1 cellular context compared by ENCODE assay signal in genomic region chr1:244393604-244394176, GRCh38.
A peak's percentile ranks its signal among the peaks of the same experiment; 100 is the strongest.
TF ChIP-seq lines count a peak whose summit lies in the region.

No MANE protein-coding gene starts in this region.

TF ChIP-seq in K562, 482 proteins besides CTCF, POLR2A, EP300 and RAD21 (continued from another document):
- TF ChIP-seq, protein P1, sequence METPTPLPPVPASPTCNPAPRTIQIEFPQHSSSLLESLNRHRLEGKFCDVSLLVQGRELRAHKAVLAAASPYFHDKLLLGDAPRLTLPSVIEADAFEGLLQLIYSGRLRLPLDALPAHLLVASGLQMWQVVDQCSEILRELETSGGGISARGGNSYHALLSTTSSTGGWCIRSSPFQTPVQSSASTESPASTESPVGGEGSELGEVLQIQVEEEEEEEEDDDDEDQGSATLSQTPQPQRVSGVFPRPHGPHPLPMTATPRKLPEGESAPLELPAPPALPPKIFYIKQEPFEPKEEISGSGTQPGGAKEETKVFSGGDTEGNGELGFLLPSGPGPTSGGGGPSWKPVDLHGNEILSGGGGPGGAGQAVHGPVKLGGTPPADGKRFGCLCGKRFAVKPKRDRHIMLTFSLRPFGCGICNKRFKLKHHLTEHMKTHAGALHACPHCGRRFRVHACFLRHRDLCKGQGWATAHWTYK (CRISPR knock-in tag; IDR thresholded peaks at IDR 0.05) = peak; percentile 90
- TF ChIP-seq TARDBP (IDR thresholded peaks at IDR 0.05) (no peak), BRF1 (IDR thresholded peaks at IDR 0.05; ENCODE audit: borderline replicate concordance, extremely low read depth, insufficient read length) (no peak), NEUROD1 (IDR thresholded peaks at IDR 0.05; ENCODE audit: borderline replicate concordance, low read depth, low read length, partially characterized antibody) (no peak), SMAD2 (IDR thresholded peaks at IDR 0.05; ENCODE audit: low read depth, low read length) (no peak), ZNF274 (IDR thresholded peaks at IDR 0.05; ENCODE audit: borderline replicate concordance, low read depth, low read length) (no peak), STAG1 (CRISPR knock-in tag; IDR thresholded peaks at IDR 0.05; ENCODE audit: borderline replicate concordance) (no peak), ZBTB11 (CRISPR knock-in tag; IDR thresholded peaks at IDR 0.05) (peak in 1 of 3 experiments; percentile 19; a peak in 2 of 6 replicates), ETV5 (CRISPR knock-in tag; IDR thresholded peaks at IDR 0.05; ENCODE audit: low read depth) (peak; percentile 62), ZNF778 (CRISPR knock-in tag; IDR thresholded peaks at IDR 0.05) (no peak), SMARCA4 (IDR thresholded peaks at IDR 0.05) (peak; percentile 91), ELF4 (CRISPR knock-in tag; IDR thresholded peaks at IDR 0.05) (no peak), ZNF444 (CRISPR knock-in tag; IDR thresholded peaks at IDR 0.05) (0 out of 2 replicates have a peak, but pooled peaks have one; percentile 19), NFRKB (IDR thresholded peaks at IDR 0.05; ENCODE audit: low read depth) (peak; percentile 66), SMARCC2 (IDR thresholded peaks at IDR 0.05; ENCODE audit: low read depth) (no peak; the same call in 1 of the 2 replicates), ZNF140 (CRISPR knock-in tag; IDR thresholded peaks at IDR 0.05) (no peak), RBBP5 (IDR thresholded peaks at IDR 0.05; ENCODE audit: borderline replicate concordance, insufficient read depth, low read length, poor library complexity, severe bottlenecking) (peak; percentile 45), OTX1 (CRISPR knock-in tag; IDR thresholded peaks at IDR 0.05) (peak; percentile 69; the same call in 1 of the 2 replicates), ZNF584 (CRISPR knock-in tag; IDR thresholded peaks at IDR 0.05; ENCODE audit: low read depth) (0 out of 2 replicates have a peak, but pooled peaks have one; percentile 55), SMARCB1 (IDR thresholded peaks at IDR 0.05; ENCODE audit: insufficient read length, low read depth) (no peak), BCL6 (CRISPR knock-in tag; IDR thresholded peaks at IDR 0.05) (no peak), SMC3 (conservative IDR thresholded peaks at IDR 0.05; ENCODE audit: insufficient read depth, low read depth, low read length) (peak; percentile 32)
- TF ChIP-seq, protein P2, sequence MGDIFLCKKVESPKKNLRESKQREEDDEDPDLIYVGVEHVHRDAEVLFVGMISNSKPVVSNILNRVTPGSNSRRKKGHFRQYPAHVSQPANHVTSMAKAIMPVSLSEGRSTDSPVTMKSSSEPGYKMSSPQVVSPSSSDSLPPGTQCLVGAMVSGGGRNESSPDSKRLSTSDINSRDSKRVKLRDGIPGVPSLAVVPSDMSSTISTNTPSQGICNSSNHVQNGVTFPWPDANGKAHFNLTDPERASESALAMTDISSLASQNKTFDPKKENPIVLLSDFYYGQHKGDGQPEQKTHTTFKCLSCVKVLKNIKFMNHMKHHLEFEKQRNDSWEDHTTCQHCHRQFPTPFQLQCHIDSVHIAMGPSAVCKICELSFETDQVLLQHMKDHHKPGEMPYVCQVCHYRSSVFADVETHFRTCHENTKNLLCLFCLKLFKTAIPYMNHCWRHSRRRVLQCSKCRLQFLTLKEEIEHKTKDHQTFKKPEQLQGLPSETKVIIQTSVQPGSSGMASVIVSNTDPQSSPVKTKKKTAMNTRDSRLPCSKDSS (IDR thresholded peaks at IDR 0.05; ENCODE audit: low read depth, partially characterized antibody) = no peak
- TF ChIP-seq, protein P3, sequence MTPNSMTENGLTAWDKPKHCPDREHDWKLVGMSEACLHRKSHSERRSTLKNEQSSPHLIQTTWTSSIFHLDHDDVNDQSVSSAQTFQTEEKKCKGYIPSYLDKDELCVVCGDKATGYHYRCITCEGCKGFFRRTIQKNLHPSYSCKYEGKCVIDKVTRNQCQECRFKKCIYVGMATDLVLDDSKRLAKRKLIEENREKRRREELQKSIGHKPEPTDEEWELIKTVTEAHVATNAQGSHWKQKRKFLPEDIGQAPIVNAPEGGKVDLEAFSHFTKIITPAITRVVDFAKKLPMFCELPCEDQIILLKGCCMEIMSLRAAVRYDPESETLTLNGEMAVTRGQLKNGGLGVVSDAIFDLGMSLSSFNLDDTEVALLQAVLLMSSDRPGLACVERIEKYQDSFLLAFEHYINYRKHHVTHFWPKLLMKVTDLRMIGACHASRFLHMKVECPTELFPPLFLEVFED (CRISPR knock-in tag; conservative IDR thresholded peaks at IDR 0.05) = no peak
- TF ChIP-seq, protein P4, sequence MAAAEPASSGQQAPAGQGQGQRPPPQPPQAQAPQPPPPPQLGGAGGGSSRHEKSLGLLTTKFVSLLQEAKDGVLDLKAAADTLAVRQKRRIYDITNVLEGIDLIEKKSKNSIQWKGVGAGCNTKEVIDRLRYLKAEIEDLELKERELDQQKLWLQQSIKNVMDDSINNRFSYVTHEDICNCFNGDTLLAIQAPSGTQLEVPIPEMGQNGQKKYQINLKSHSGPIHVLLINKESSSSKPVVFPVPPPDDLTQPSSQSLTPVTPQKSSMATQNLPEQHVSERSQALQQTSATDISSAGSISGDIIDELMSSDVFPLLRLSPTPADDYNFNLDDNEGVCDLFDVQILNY (CRISPR knock-in tag; IDR thresholded peaks at IDR 0.05) = no peak
